ENCODE assay signal across 8 cellular contexts in genomic region chr2:86441392-86441788, GRCh38. TPM values are rescaled to one million over a fixed set of nuclear protein-coding genes. Genes with fewer than 3 reads are reported as not detected.
A peak's percentile ranks its signal among the peaks of the same experiment; 100 is the strongest.
DNase-seq lines count a peak whose midpoint lies in the region; ATAC-seq and TF ChIP-seq lines count a peak whose summit lies in the region.

No MANE protein-coding gene starts in this region.

- peaks cover 40% of the 10 kb centered on the region for H3K4me1 ChIP-seq in CD8-positive, alpha-beta memory T cell (ENCODE audit: insufficient read depth, low read length)
- peaks cover 8% of the 10 kb centered on the region for H3K4me1 ChIP-seq in HAP-1
- peaks cover 0 to 40% (median 29%) of the 10 kb centered on the region in 4 donors for H3K4me1 ChIP-seq in tibial artery

- peaks cover 0 to 16% of the 10 kb centered on the region in 2 donors for H3K27me3 Mint-ChIP-seq in CD8-positive, alpha-beta memory T cell
- H3K27me3 Mint-ChIP-seq in activated CD8-positive, alpha-beta T cell treated with anti-CD3 and anti-CD28 coated beads for 36 hours, result no peaks in the 10 kb centered on the region
- H3K27me3 Mint-ChIP-seq in immature natural killer cell (ENCODE audit: low read depth in 3 of 3), result peaks cover 21 to 29% (median 27%) of the 10 kb centered on the region in 3 donors

- peaks cover 24 to 28% (median 27%) of the 10 kb centered on the region in 5 donors for H3K9me3 Mint-ChIP-seq in CD8-positive, alpha-beta memory T cell
- H3K9me3 Mint-ChIP-seq in activated CD8-positive, alpha-beta T cell treated with anti-CD3 and anti-CD28 coated beads for 36 hours, result peaks cover 18% of the 10 kb centered on the region
- peaks cover 18 to 34% (median 23%) of the 10 kb centered on the region in 6 donors for H3K9me3 Mint-ChIP-seq in immature natural killer cell

- TF ChIP-seq CTCF in activated CD8-positive, alpha-beta T cell treated with anti-CD3 and anti-CD28 coated beads for 36 hours (IDR thresholded peaks at IDR 0.05), result no peak
- no peak for TF ChIP-seq CTCF in tibial artery (IDR thresholded peaks at IDR 0.05)

- CTCF ChIA-PET in CD8-positive, alpha-beta memory T cell (lab: Charles Lee), result interaction anchor here (0.6 to 2.4 kb wide), 7 partner anchors 15 to 385 kb away, joined by 3 to 11 read pairs (median 3); no protein-coding TSS in a partner anchor
- CTCF ChIA-PET in activated CD8-positive, alpha-beta T cell treated with anti-CD3 and anti-CD28 coated beads for 36 hours (lab: Charles Lee), result interaction anchor here (1.1 to 2.3 kb wide), 5 partner anchors 9 to 240 kb away, joined by 4 to 10 read pairs (median 6); no protein-coding TSS in a partner anchor

- H3K36me3 Mint-ChIP-seq in CD8-positive, alpha-beta memory T cell, result peaks cover 11 to 55% (median 23%) of the 10 kb centered on the region in 3 donors
- peaks cover 62% of the 10 kb centered on the region for H3K36me3 Mint-ChIP-seq in activated CD8-positive, alpha-beta T cell treated with anti-CD3 and anti-CD28 coated beads for 36 hours (ENCODE audit: low read depth)
- H3K36me3 Mint-ChIP-seq in immature natural killer cell, result peaks cover 13 to 17% (median 16%) of the 10 kb centered on the region in 3 donors

- H3K27ac ChIP-seq in CD8-positive, alpha-beta memory T cell (ENCODE audit: low read depth, low read length), result peak overlapping the region; percentile 96
- H3K27ac ChIP-seq in tibial artery, result peak overlapping the region; percentile 90 to 97

- H3K4me3 Mint-ChIP-seq in CD8-positive, alpha-beta memory T cell, result peak overlapping the region; percentile 86 to 98 (median 94)
- peak overlapping the region; percentile 94 for H3K4me3 Mint-ChIP-seq in activated CD8-positive, alpha-beta T cell treated with anti-CD3 and anti-CD28 coated beads for 36 hours
- H3K4me3 Mint-ChIP-seq in immature natural killer cell, result peak overlapping the region; percentile 88 to 95 (median 91)

- DNase-seq in CD8-positive, alpha-beta memory T cell, result no peak
- DNase-seq in HAP-1 (ENCODE audit: low spot score in 2 of 2) (no peak), immature natural killer cell (no peak), tibial artery (no peak), ecto neural progenitor cell (ENCODE audit: low spot score) (no peak), NCI-H1436 (lab: John Stamatoyannopoulos, UW) (no peak), NCI-H2029 (lab: John Stamatoyannopoulos, UW) (no peak)
- no peak for DNase-seq in activated CD8-positive, alpha-beta T cell treated with anti-CD3 and anti-CD28 coated beads for 36 hours

- H3K27me3 ChIP-seq in CD8-positive, alpha-beta memory T cell (ENCODE audit: insufficient read depth, low read length, poor library complexity, severe bottlenecking), result no peaks in the 10 kb centered on the region
- H3K27me3 ChIP-seq in HAP-1 (ENCODE audit: low read depth), result no peaks in the 10 kb centered on the region
- H3K27me3 ChIP-seq in tibial artery, result no peaks in the 10 kb centered on the region

- peak overlapping the region; percentile 84 for H3K4me3 ChIP-seq in CD8-positive, alpha-beta memory T cell (ENCODE audit: low read length)
- H3K4me3 ChIP-seq in HAP-1, result peak overlapping the region; percentile 45
- H3K4me3 ChIP-seq in tibial artery, result peak overlapping the region; percentile 65 to 86

- H3K36me3 ChIP-seq in CD8-positive, alpha-beta memory T cell (ENCODE audit: insufficient read depth, low read length), result peaks cover 6% of the 10 kb centered on the region
- H3K36me3 ChIP-seq in HAP-1 (replicated peaks), result peaks cover 11% of the 10 kb centered on the region; the same call in 1 of the 2 replicates
- peaks cover 0 to 3% (median 0%) of the 10 kb centered on the region in 3 donors for H3K36me3 ChIP-seq in tibial artery

- POLR2A ChIA-PET in CD8-positive, alpha-beta memory T cell (lab: Charles Lee), result interaction anchor here (0.6 to 3.9 kb wide), 19 partner anchors 8 to 903 kb away, joined by 3 to 20 read pairs (median 5); partner anchors contain the start of genes CHMP3, IMMT, MAT2A and MRPL35
- POLR2A ChIA-PET in activated CD8-positive, alpha-beta T cell treated with anti-CD3 and anti-CD28 coated beads for 36 hours (lab: Charles Lee), result interaction anchor here (0.8 to 2.5 kb wide), 12 partner anchors 27 to 354 kb away, joined by 3 to 10 read pairs (median 4); partner anchors contain the start of gene IMMT

- peaks cover 47 to 53% (median 49%) of the 10 kb centered on the region in 3 donors for H3K4me1 Mint-ChIP-seq in CD8-positive, alpha-beta memory T cell
- peaks cover 45% of the 10 kb centered on the region for H3K4me1 Mint-ChIP-seq in activated CD8-positive, alpha-beta T cell treated with anti-CD3 and anti-CD28 coated beads for 36 hours (ENCODE audit: low read depth)
- peaks cover 50 to 54% of the 10 kb centered on the region in 2 donors for H3K4me1 Mint-ChIP-seq in immature natural killer cell

- intact Hi-C loops in activated CD8-positive, alpha-beta T cell treated with anti-CD3 and anti-CD28 coated beads for 36 hours (cut with micrococcal nuclease), result loop anchor here (5.0 kb wide), 1 partner anchor 244 kb away; the partner anchor contains the start of genes IMMT and MRPL35
- intact Hi-C loops in tibial artery (cut with DNase I; ENCODE audit: low total_unique reads), result loop anchor here (10.0 kb wide), 2 partner anchors 183 to 217 kb away; partner anchors contain the start of gene RNF103

- in situ Hi-C loops in HAP-1 (cut with MboI; ENCODE audit: low sequenced_read_pairs), result loop anchor here (10.0 kb wide), 1 partner anchor 247 kb away; the partner anchor contains the start of genes IMMT and MRPL35

- H3K27ac Mint-ChIP-seq in CD8-positive, alpha-beta memory T cell, result peak overlapping the region; percentile 95 to 100 (median 97)
- peak overlapping the region; percentile 100 for H3K27ac Mint-ChIP-seq in activated CD8-positive, alpha-beta T cell treated with anti-CD3 and anti-CD28 coated beads for 36 hours
- peak overlapping the region; percentile 97 to 98 (median 98) for H3K27ac Mint-ChIP-seq in immature natural killer cell

- H3K9me3 ChIP-seq in CD8-positive, alpha-beta memory T cell (ENCODE audit: low read length), result peaks cover 10% of the 10 kb centered on the region
- H3K9me3 ChIP-seq in HAP-1, result peaks cover 11% of the 10 kb centered on the region
- peaks cover 0 to 21% (median 7%) of the 10 kb centered on the region in 3 donors for H3K9me3 ChIP-seq in tibial artery

- no peak for ATAC-seq in activated CD8-positive, alpha-beta T cell treated with anti-CD3 and anti-CD28 coated beads for 36 hours

RNA-seq across cellular contexts. Expression of gene KDM3A, which starts 0.2 kb away (rescaled TPM):
- 10 to 100 TPM; 45.8 to 46.2 TPM for total RNA-seq in CD8-positive, alpha-beta memory T cell
- 21.1 TPM for polyA plus RNA-seq in CD8-positive, alpha-beta memory T cell
- total RNA-seq in activated CD8-positive, alpha-beta T cell treated with anti-CD3 and anti-CD28 coated beads for 36 hours, result 100 to 1,000 TPM; 107 to 114 TPM
- polyA plus RNA-seq in immature natural killer cell, result 10 to 100 TPM; 12.8 to 31.6 (median 13.0) TPM
